ENCODE assay signal across 8 cellular contexts in genomic region chr15:58771621-58772235, GRCh38. TPM values are rescaled to one million over a fixed set of nuclear protein-coding genes. Genes with fewer than 3 reads are reported as not detected.
DNase-seq lines count a peak whose midpoint lies in the region; ATAC-seq and TF ChIP-seq lines count a peak whose summit lies in the region.

No MANE protein-coding gene starts in this region.

- peak; percentile 41 for DNase-seq in BE2C
- peak; percentile 73 for DNase-seq in cerebellar cortex (ENCODE audit: low spot score)
- DNase-seq in left colon = peak; percentile 60 to 67
- peak in 2 of 3 experiments; percentile 6 to 16 for DNase-seq in stimulated activated CD4-positive, alpha-beta T cell treated with anti-CD3 and anti-CD28 coated beads, TNF-alpha, amount 100 ng/mL, for 24 hours (ENCODE audit: low read depth in 3 of 3)
- no peak for DNase-seq in COLO829 (ENCODE audit: low spot score)

- H3K27ac Mint-ChIP-seq in T-helper 1 cell treated with Interleukin-12 subunit alpha and Interleukin-12 subunit beta and Interleukin-4 antibody, amounts not matched to agents 30 μg/mL and 1 μg/mL, for 36 hours = peak overlapping the region; percentile 81

- no peaks in the 10 kb centered on the region for H3K27me3 Mint-ChIP-seq in T-helper 1 cell treated with Interleukin-12 subunit alpha and Interleukin-12 subunit beta and Interleukin-4 antibody, amounts not matched to agents 30 μg/mL and 1 μg/mL, for 36 hours (ENCODE audit: low read depth)

- intact Hi-C loops in left colon (cut with DNase I, micrococcal nuclease) = loop anchor here in 1 of 2 donors (5.0 kb wide), 1 partner anchor 161 kb away; the partner anchor contains the start of gene SLTM

- no peaks in the 10 kb centered on the region for H3K36me3 ChIP-seq in BE2C

- no peaks in the 10 kb centered on the region for H3K27me3 ChIP-seq in BE2C

- no peaks in the 10 kb centered on the region for H3K4me1 ChIP-seq in BE2C

- ATAC-seq in GM19351 (IDR thresholded peaks at IDR 0.05; ENCODE audit: unreplicated experiment) = peak; percentile 7
- ATAC-seq in HG03439 (IDR thresholded peaks at IDR 0.05; ENCODE audit: unreplicated experiment) = peak; percentile 17
- ATAC-seq in left colon = peak; percentile 50

- TF ChIP-seq CTCF in BE2C (IDR thresholded peaks at IDR 0.05; ENCODE audit: low read depth, low read length) = 0 out of 2 replicates have a peak, but pooled peaks have one; percentile 1

- peaks cover 2% of the 10 kb centered on the region for H3K36me3 Mint-ChIP-seq in T-helper 1 cell treated with Interleukin-12 subunit alpha and Interleukin-12 subunit beta and Interleukin-4 antibody, amounts not matched to agents 30 μg/mL and 1 μg/mL, for 36 hours (ENCODE audit: low read depth)

- peaks cover 19% of the 10 kb centered on the region for H3K4me1 Mint-ChIP-seq in T-helper 1 cell treated with Interleukin-12 subunit alpha and Interleukin-12 subunit beta and Interleukin-4 antibody, amounts not matched to agents 30 μg/mL and 1 μg/mL, for 36 hours (ENCODE audit: low read depth)

- H3K4me3 Mint-ChIP-seq in T-helper 1 cell treated with Interleukin-12 subunit alpha and Interleukin-12 subunit beta and Interleukin-4 antibody, amounts not matched to agents 30 μg/mL and 1 μg/mL, for 36 hours = no peak overlapping the region

- H3K9me3 Mint-ChIP-seq in T-helper 1 cell treated with Interleukin-12 subunit alpha and Interleukin-12 subunit beta and Interleukin-4 antibody, amounts not matched to agents 30 μg/mL and 1 μg/mL, for 36 hours = no peaks in the 10 kb centered on the region

- H3K4me3 ChIP-seq in BE2C (ENCODE audit: low read depth, low read length) = peak overlapping the region; percentile 97

- no peaks in the 10 kb centered on the region for H3K9me3 ChIP-seq in BE2C

RNA-seq across cellular contexts. Expression of gene MINDY2, which starts 0.6 kb away (rescaled TPM):
- 2.9 TPM for polyA plus RNA-seq in BE2C (2012; ENCODE audit: insufficient read depth, insufficient read length, low read depth)
- 10 to 100 TPM in 1 of 2 donors, 1 to 10 TPM in 1; 9.0 to 14.1 TPM for total RNA-seq in left colon

RNA-seq across cellular contexts. Expression of gene ADAM10, which starts 22.2 kb away (rescaled TPM):
- polyA plus RNA-seq in BE2C (2012; ENCODE audit: insufficient read depth, insufficient read length, low read depth) = 75.1 TPM
- 100 to 1,000 TPM; 138 to 183 TPM for total RNA-seq in left colon
